In genomic region chr3:58322793-58323192, GRCh38 we compare ENCODE assay signal across 1 cellular context.
TF ChIP-seq lines count a peak whose summit lies in the region.

No MANE protein-coding gene starts in this region.

TF ChIP-seq in GM23338, 12 proteins besides CTCF, POLR2A, EP300 and RAD21 (continued from another document):
- TF ChIP-seq, protein P1, sequence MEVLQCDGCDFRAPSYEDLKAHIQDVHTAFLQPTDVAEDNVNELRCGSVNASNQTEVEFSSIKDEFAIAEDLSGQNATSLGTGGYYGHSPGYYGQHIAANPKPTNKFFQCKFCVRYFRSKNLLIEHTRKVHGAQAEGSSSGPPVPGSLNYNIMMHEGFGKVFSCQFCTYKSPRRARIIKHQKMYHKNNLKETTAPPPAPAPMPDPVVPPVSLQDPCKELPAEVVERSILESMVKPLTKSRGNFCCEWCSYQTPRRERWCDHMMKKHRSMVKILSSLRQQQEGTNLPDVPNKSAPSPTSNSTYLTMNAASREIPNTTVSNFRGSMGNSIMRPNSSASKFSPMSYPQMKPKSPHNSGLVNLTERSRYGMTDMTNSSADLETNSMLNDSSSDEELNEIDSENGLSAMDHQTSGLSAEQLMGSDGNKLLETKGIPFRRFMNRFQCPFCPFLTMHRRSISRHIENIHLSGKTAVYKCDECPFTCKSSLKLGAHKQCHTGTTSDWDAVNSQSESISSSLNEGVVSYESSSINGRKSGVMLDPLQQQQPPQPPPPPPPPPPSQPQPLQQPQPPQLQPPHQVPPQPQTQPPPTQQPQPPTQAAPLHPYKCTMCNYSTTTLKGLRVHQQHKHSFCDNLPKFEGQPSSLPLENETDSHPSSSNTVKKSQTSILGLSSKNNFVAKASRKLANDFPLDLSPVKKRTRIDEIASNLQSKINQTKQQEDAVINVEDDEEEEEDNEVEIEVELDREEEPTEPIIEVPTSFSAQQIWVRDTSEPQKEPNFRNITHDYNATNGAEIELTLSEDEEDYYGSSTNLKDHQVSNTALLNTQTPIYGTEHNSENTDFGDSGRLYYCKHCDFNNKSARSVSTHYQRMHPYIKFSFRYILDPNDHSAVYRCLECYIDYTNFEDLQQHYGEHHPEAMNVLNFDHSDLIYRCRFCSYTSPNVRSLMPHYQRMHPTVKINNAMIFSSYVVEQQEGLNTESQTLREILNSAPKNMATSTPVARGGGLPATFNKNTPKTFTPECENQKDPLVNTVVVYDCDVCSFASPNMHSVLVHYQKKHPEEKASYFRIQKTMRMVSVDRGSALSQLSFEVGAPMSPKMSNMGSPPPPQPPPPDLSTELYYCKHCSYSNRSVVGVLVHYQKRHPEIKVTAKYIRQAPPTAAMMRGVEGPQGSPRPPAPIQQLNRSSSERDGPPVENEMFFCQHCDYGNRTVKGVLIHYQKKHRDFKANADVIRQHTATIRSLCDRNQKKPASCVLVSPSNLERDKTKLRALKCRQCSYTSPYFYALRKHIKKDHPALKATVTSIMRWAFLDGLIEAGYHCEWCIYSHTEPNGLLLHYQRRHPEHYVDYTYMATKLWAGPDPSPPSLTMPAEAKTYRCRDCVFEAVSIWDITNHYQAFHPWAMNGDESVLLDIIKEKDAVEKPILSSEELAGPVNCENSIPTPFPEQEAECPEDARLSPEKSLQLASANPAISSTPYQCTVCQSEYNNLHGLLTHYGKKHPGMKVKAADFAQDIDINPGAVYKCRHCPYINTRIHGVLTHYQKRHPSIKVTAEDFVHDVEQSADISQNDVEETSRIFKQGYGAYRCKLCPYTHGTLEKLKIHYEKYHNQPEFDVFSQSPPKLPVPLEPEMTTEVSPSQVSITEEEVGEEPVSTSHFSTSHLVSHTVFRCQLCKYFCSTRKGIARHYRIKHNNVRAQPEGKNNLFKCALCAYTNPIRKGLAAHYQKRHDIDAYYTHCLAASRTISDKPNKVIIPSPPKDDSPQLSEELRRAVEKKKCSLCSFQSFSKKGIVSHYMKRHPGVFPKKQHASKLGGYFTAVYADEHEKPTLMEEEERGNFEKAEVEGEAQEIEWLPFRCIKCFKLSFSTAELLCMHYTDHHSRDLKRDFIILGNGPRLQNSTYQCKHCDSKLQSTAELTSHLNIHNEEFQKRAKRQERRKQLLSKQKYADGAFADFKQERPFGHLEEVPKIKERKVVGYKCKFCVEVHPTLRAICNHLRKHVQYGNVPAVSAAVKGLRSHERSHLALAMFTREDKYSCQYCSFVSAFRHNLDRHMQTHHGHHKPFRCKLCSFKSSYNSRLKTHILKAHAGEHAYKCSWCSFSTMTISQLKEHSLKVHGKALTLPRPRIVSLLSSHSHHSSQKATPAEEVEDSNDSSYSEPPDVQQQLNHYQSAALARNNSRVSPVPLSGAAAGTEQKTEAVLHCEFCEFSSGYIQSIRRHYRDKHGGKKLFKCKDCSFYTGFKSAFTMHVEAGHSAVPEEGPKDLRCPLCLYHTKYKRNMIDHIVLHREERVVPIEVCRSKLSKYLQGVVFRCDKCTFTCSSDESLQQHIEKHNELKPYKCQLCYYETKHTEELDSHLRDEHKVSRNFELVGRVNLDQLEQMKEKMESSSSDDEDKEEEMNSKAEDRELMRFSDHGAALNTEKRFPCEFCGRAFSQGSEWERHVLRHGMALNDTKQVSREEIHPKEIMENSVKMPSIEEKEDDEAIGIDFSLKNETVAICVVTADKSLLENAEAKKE (CRISPR knock-in tag; IDR thresholded peaks at IDR 0.05), result no peak
- no peak for TF ChIP-seq CREB1 (CRISPR knock-in tag; IDR thresholded peaks at IDR 0.05; ENCODE audit: low read depth)
- no peak for TF ChIP-seq JUNB (IDR thresholded peaks at IDR 0.05; ENCODE audit: unreplicated experiment)
- TF ChIP-seq NANOG (IDR thresholded peaks at IDR 0.05; ENCODE audit: borderline replicate concordance), result no peak
- TF ChIP-seq ZNF114 (CRISPR knock-in tag; IDR thresholded peaks at IDR 0.05), result no peak
- no peak for TF ChIP-seq EZH2 (IDR thresholded peaks at IDR 0.05; ENCODE audit: low read depth, unreplicated experiment)
- TF ChIP-seq EZH2phosphoT487 (IDR thresholded peaks at IDR 0.05; ENCODE audit: unreplicated experiment), result no peak
- no peak for TF ChIP-seq POLR2AphosphoS5 (IDR thresholded peaks at IDR 0.05; ENCODE audit: low read depth)
